25 cellular contexts compared by ENCODE assay signal in the genomic region with DNA sequence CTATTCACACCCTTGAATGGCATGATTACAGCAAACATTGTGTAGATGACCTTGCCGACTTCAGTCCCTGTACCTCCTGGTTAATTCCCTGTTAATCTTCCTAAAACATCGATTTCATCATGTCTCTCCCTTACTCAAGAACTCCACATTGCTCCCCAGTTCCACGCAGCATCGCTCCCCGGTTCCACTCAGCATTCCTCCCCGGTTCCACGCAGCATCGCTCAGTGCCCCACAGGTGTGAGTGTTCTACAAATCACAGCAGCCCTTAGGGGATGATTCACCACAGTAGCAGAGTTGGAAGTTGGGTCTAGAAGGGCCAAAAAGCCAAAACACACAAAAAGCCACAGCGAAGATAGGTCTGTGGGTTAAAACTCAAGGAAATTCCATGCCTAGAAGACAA.
"Had no signal": no experiment of that assay in that cellular context is flagged by ENCODE, and none has a peak within 500 bp of the region (broad histone marks: within the 10 kb centered on the region; RNA-seq: fewer than 3 reads in every experiment).

No MANE protein-coding gene starts in this region.

- H3K4me3 Mint-ChIP-seq: activated CD4-positive, alpha-beta memory T cell treated with anti-CD3 and anti-CD28 coated beads, Interleukin-2, amount 10 ng/mL, durations not matched to agents 7 days and 5 days; activated CD4-positive, alpha-beta T cell treated with anti-CD3 and anti-CD28 coated beads, Interleukin-2, amount 10 ng/mL, durations not matched to agents 7 days and 5 days; activated naive CD4-positive, alpha-beta T cell treated with anti-CD3 and anti-CD28 coated beads for 36 hours; activated naive CD8-positive, alpha-beta T cell treated with anti-CD3 and anti-CD28 coated beads, Interleukin-2, amount 10 ng/mL, durations not matched to agents 7 days and 5 days; activated T-cell treated with anti-CD3 and anti-CD28 coated beads, Interleukin-2, amount 50 U/mL, for 24 hours; brain; nephron; T-helper 17 cell had no signal

- H3K9me3 ChIP-seq: ascending aorta, gastroesophageal sphincter, neutrophil, prostate gland, sigmoid colon, tibial nerve had no signal

- H3K27ac ChIP-seq: ascending aorta, gastroesophageal sphincter, hepatocyte, neutrophil, prostate gland, sigmoid colon, SK-N-MC, tibial nerve, WERI-Rb-1 had no signal

- H3K27me3 ChIP-seq: ascending aorta, hepatocyte, tibial nerve had no signal

- H3K27ac Mint-ChIP-seq: activated CD4-positive, alpha-beta memory T cell treated with anti-CD3 and anti-CD28 coated beads, Interleukin-2, amount 10 ng/mL, durations not matched to agents 7 days and 5 days; activated CD4-positive, alpha-beta T cell treated with anti-CD3 and anti-CD28 coated beads, Interleukin-2, amount 10 ng/mL, durations not matched to agents 7 days and 5 days; activated naive CD4-positive, alpha-beta T cell treated with anti-CD3 and anti-CD28 coated beads for 36 hours; activated naive CD8-positive, alpha-beta T cell treated with anti-CD3 and anti-CD28 coated beads, Interleukin-2, amount 10 ng/mL, durations not matched to agents 7 days and 5 days; activated T-cell treated with anti-CD3 and anti-CD28 coated beads, Interleukin-2, amount 50 U/mL, for 24 hours; brain; nephron; T-helper 17 cell had no signal

- ATAC-seq: gastroesophageal sphincter, left cardiac atrium, T-helper 17 cell had no signal

- H3K27me3 Mint-ChIP-seq: activated T-cell treated with anti-CD3 and anti-CD28 coated beads, Interleukin-2, amount 50 U/mL, for 24 hours had no signal

- H3K36me3 ChIP-seq: ascending aorta, gastroesophageal sphincter, neutrophil, prostate gland, sigmoid colon, tibial nerve, WERI-Rb-1 had no signal

- H3K4me3 ChIP-seq: ascending aorta, gastroesophageal sphincter, hepatocyte, prostate gland, sigmoid colon, SK-N-MC, tibial nerve had no signal

- DNase-seq: activated CD4-positive, alpha-beta memory T cell treated with anti-CD3 and anti-CD28 coated beads, Interleukin-2, amount 10 ng/mL, durations not matched to agents 7 days and 5 days; activated CD4-positive, alpha-beta T cell treated with anti-CD3 and anti-CD28 coated beads, Interleukin-2, amount 10 ng/mL, durations not matched to agents 7 days and 5 days; activated CD4-positive, CD25-positive, alpha-beta regulatory T cell treated with anti-CD3 and anti-CD28 coated beads, Interleukin-2, amount 50 U/mL, for 72 hours; activated CD8-positive, alpha-beta memory T cell treated with anti-CD3 and anti-CD28 coated beads, Interleukin-2, amount 50 U/mL, for 48 hours; activated naive CD4-positive, alpha-beta T cell treated with anti-CD3 and anti-CD28 coated beads for 36 hours; activated naive CD8-positive, alpha-beta T cell treated with anti-CD3 and anti-CD28 coated beads, Interleukin-2, amount 10 ng/mL, durations not matched to agents 7 days and 5 days; activated T-cell treated with anti-CD3 and anti-CD28 coated beads, Interleukin-2, amount 50 U/mL, for 24 hours; left cardiac atrium; retina; sigmoid colon; small intestine; stimulated activated CD4-positive, alpha-beta T cell treated with anti-CD3 and anti-CD28 coated beads, Interleukin-1b, Interleukin-23, amount 100 ng/mL, for 48 hours; stimulated activated naive CD4-positive, alpha-beta T cell treated with Interleukin-2 at 50 U/mL for 16 hours; T-helper 17 cell; T1000; WERI-Rb-1 had no signal

- H3K9me3 Mint-ChIP-seq: activated CD4-positive, alpha-beta memory T cell treated with anti-CD3 and anti-CD28 coated beads, Interleukin-2, amount 10 ng/mL, durations not matched to agents 7 days and 5 days; activated CD4-positive, alpha-beta T cell treated with anti-CD3 and anti-CD28 coated beads, Interleukin-2, amount 10 ng/mL, durations not matched to agents 7 days and 5 days; activated naive CD4-positive, alpha-beta T cell treated with anti-CD3 and anti-CD28 coated beads for 36 hours; activated naive CD8-positive, alpha-beta T cell treated with anti-CD3 and anti-CD28 coated beads, Interleukin-2, amount 10 ng/mL, durations not matched to agents 7 days and 5 days; activated T-cell treated with anti-CD3 and anti-CD28 coated beads, Interleukin-2, amount 50 U/mL, for 24 hours; nephron had no signal

- H3K36me3 Mint-ChIP-seq: activated naive CD8-positive, alpha-beta T cell treated with anti-CD3 and anti-CD28 coated beads, Interleukin-2, amount 10 ng/mL, durations not matched to agents 7 days and 5 days; brain had no signal
